Comparison of ENCODE assay signal across 8 cellular contexts in genomic region chr13:74575729-74576125, GRCh38.
DNase-seq lines count a peak whose midpoint lies in the region; ATAC-seq and TF ChIP-seq lines count a peak whose summit lies in the region.

No MANE protein-coding gene starts in this region.

- H3K4me3 ChIP-seq in SJCRH30 (peak overlapping the region; percentile 54), suprapubic skin (peak overlapping the region; percentile 45)

- DNase-seq in DMS53 (lab: John Stamatoyannopoulos, UW) (peak; percentile 45), DMS53 treated with DMSO at 0.1 percent for 48 hours (lab: John Stamatoyannopoulos, UW; ENCODE audit: unreplicated experiment) (no peak), SJCRH30 (peak; percentile 75 to 77), Right ventricle myocardium inferior (ENCODE audit: missing footprints) (peak; percentile 92), nucleus accumbens (lab: John Stamatoyannopoulos, UW) (peak in 55 of 56 donors; percentile 5 to 81 (median 48)), suprapubic skin (ENCODE audit: low spot score in 2 of 2) (peak; percentile 66 to 77)
- peak; percentile 72 for DNase-seq in activated naive CD8-positive, alpha-beta T cell treated with anti-CD3 and anti-CD28 coated beads, Interleukin-2, amount 10 ng/mL, durations not matched to agents 7 days and 5 days

- no peaks in the 10 kb centered on the region for H3K27me3 ChIP-seq in SJCRH30
- H3K27me3 ChIP-seq in suprapubic skin: no peaks in the 10 kb centered on the region

- intact Hi-C loops in Right ventricle myocardium inferior (cut with DNase I): loop anchor here (5.0 kb wide), 3 partner anchors 288 to 642 kb away; no protein-coding TSS in a partner anchor

- H3K4me1 Mint-ChIP-seq in activated naive CD8-positive, alpha-beta T cell treated with anti-CD3 and anti-CD28 coated beads, Interleukin-2, amount 10 ng/mL, durations not matched to agents 7 days and 5 days: peaks cover 13% of the 10 kb centered on the region

- H3K4me3 Mint-ChIP-seq in activated naive CD8-positive, alpha-beta T cell treated with anti-CD3 and anti-CD28 coated beads, Interleukin-2, amount 10 ng/mL, durations not matched to agents 7 days and 5 days: peak overlapping the region; percentile 72

- POLR2A ChIA-PET in activated naive CD8-positive, alpha-beta T cell treated with anti-CD3 and anti-CD28 coated beads, Interleukin-2, amount 10 ng/mL, durations not matched to agents 7 days and 5 days (lab: Charles Lee): no interaction called here

- TF ChIP-seq EP300 in suprapubic skin (IDR thresholded peaks at IDR 0.05): no peak

- no peak overlapping the region for H3K27ac Mint-ChIP-seq in activated naive CD8-positive, alpha-beta T cell treated with anti-CD3 and anti-CD28 coated beads, Interleukin-2, amount 10 ng/mL, durations not matched to agents 7 days and 5 days

- no peak for TF ChIP-seq CTCF in suprapubic skin (IDR thresholded peaks at IDR 0.05)

- H3K27ac ChIP-seq in SJCRH30: no peak overlapping the region
- H3K27ac ChIP-seq in suprapubic skin: peak overlapping the region; percentile 24

- H3K36me3 Mint-ChIP-seq in activated naive CD8-positive, alpha-beta T cell treated with anti-CD3 and anti-CD28 coated beads, Interleukin-2, amount 10 ng/mL, durations not matched to agents 7 days and 5 days: no peaks in the 10 kb centered on the region

- 1% methylated on average over 28 of the region's 29 CpGs for WGBS in suprapubic skin

- H3K9me3 Mint-ChIP-seq in activated naive CD8-positive, alpha-beta T cell treated with anti-CD3 and anti-CD28 coated beads, Interleukin-2, amount 10 ng/mL, durations not matched to agents 7 days and 5 days: no peaks in the 10 kb centered on the region

- H3K36me3 ChIP-seq in SJCRH30: no peaks in the 10 kb centered on the region
- H3K36me3 ChIP-seq in suprapubic skin: no peaks in the 10 kb centered on the region

- peaks cover 33% of the 10 kb centered on the region for H3K27me3 Mint-ChIP-seq in activated naive CD8-positive, alpha-beta T cell treated with anti-CD3 and anti-CD28 coated beads, Interleukin-2, amount 10 ng/mL, durations not matched to agents 7 days and 5 days

- ATAC-seq in activated naive CD8-positive, alpha-beta T cell treated with anti-CD3 and anti-CD28 coated beads, Interleukin-2, amount 10 ng/mL, durations not matched to agents 7 days and 5 days (ENCODE audit: low read depth): peak; percentile 100
- ATAC-seq in Right ventricle myocardium inferior (peak; percentile 99), HG03025 (IDR thresholded peaks at IDR 0.05; ENCODE audit: low FRiP score, unreplicated experiment) (no peak)

- H3K9me3 ChIP-seq in SJCRH30 (replicated peaks): no peaks in the 10 kb centered on the region
- H3K9me3 ChIP-seq in suprapubic skin: no peaks in the 10 kb centered on the region

- no peaks in the 10 kb centered on the region for H3K4me1 ChIP-seq in SJCRH30
- H3K4me1 ChIP-seq in suprapubic skin: peaks cover 11% of the 10 kb centered on the region

- no peak for TF ChIP-seq POLR2A in suprapubic skin (IDR thresholded peaks at IDR 0.05)
